Comparison of ENCODE assay signal across 8 cellular contexts in genomic region chr10:11162828-11163599, GRCh38.
A peak's percentile ranks its signal among the peaks of the same experiment; 100 is the strongest.
DNase-seq lines count a peak whose midpoint lies in the region; ATAC-seq and TF ChIP-seq lines count a peak whose summit lies in the region.

No MANE protein-coding gene starts in this region.

- intact Hi-C loops in right lobe of liver (cut with DNase I), result no loop called here

- POLR2A ChIA-PET in HEK293 (lab: Yijun Ruan, JAX), result no interaction called here

- peaks cover 71% of the 10 kb centered on the region for H3K4me1 Mint-ChIP-seq in stimulated activated naive CD8-positive, alpha-beta T cell treated with anti-CD3 and anti-CD28 coated beads, Interleukin-15, Interleukin-2, amounts not matched to agents 100 ng/mL and 50 ng/mL, for 24 hours (ENCODE audit: low read depth)

- ATAC-seq in right lobe of liver, result peak; percentile 55 to 69 (median 64)

- H3K9me3 ChIP-seq in HEK293 (ENCODE audit: control insufficient read depth, insufficient read depth, low read depth, low read length) (no peaks in the 10 kb centered on the region), right lobe of liver (no peaks in the 10 kb centered on the region)

- peak overlapping the region; percentile 97 for H3K27ac Mint-ChIP-seq in stimulated activated naive CD8-positive, alpha-beta T cell treated with anti-CD3 and anti-CD28 coated beads, Interleukin-15, Interleukin-2, amounts not matched to agents 100 ng/mL and 50 ng/mL, for 24 hours

- peak; percentile 26 for TF ChIP-seq POLR2A in right lobe of liver (IDR thresholded peaks at IDR 0.05)

- peaks cover 0 to 4% of the 10 kb centered on the region in 2 experiments; a peak in 1 of 3 replicates for H3K36me3 ChIP-seq in HEK293 (ENCODE audit: control insufficient read depth in 2 of 2, insufficient read depth in 1 of 2, low read length in 2 of 2)
- H3K36me3 ChIP-seq in right lobe of liver, result no peaks in the 10 kb centered on the region

- H3K27me3 Mint-ChIP-seq in stimulated activated naive CD8-positive, alpha-beta T cell treated with anti-CD3 and anti-CD28 coated beads, Interleukin-15, Interleukin-2, amounts not matched to agents 100 ng/mL and 50 ng/mL, for 24 hours, result no peaks in the 10 kb centered on the region

- H3K36me3 Mint-ChIP-seq in stimulated activated naive CD8-positive, alpha-beta T cell treated with anti-CD3 and anti-CD28 coated beads, Interleukin-15, Interleukin-2, amounts not matched to agents 100 ng/mL and 50 ng/mL, for 24 hours (ENCODE audit: low read depth), result peaks cover 13% of the 10 kb centered on the region

- H3K4me3 ChIP-seq in HEK293 (ENCODE audit: low read depth, low read length) (no peak overlapping the region), right lobe of liver (no peak overlapping the region)

- WGBS in right lobe of liver (ENCODE audit: insufficient coverage, low coverage, low lambda C conversion rate, missing lambda C conversion rate), result 50% methylated on average over 8 of the region's 10 CpGs

- H3K27ac ChIP-seq in HEK293 (ENCODE audit: extremely low read depth, low read depth, low read length) (no peak overlapping the region), right lobe of liver (peak overlapping the region; percentile 26 to 82 (median 55))

- TF ChIP-seq CTCF in GM10266 (IDR thresholded peaks at IDR 0.05; ENCODE audit: control insufficient read depth, insufficient read depth, low read depth, missing control alignments) (no peak), HEK293 (tag by site-specific recombination; IDR thresholded peaks at IDR 0.05) (no peak), right lobe of liver (IDR thresholded peaks at IDR 0.05) (no peak)

- H3K4me1 ChIP-seq in HEK293 (ENCODE audit: control insufficient read depth, insufficient read depth, low read length) (peaks cover 12% of the 10 kb centered on the region), right lobe of liver (peaks cover 0 to 5% (median 0%) of the 10 kb centered on the region in 4 donors)

- H3K9me3 Mint-ChIP-seq in stimulated activated naive CD8-positive, alpha-beta T cell treated with anti-CD3 and anti-CD28 coated beads, Interleukin-15, Interleukin-2, amounts not matched to agents 100 ng/mL and 50 ng/mL, for 24 hours, result peaks cover 4% of the 10 kb centered on the region

- CTCF ChIA-PET in HEK293 (lab: Yijun Ruan, JAX), result no interaction called here

- no peaks in the 10 kb centered on the region for H3K27me3 ChIP-seq in right lobe of liver

- H3K4me3 Mint-ChIP-seq in stimulated activated naive CD8-positive, alpha-beta T cell treated with anti-CD3 and anti-CD28 coated beads, Interleukin-15, Interleukin-2, amounts not matched to agents 100 ng/mL and 50 ng/mL, for 24 hours, result no peak overlapping the region

- DNase-seq in GM10266 (ENCODE audit: extremely low spot score) (peak; percentile 78), right lobe of liver (peak in 2 of 3 donors; percentile 39 to 65), NCI-H2171 (lab: John Stamatoyannopoulos, UW) (no peak), NCI-H345 treated with DMSO at 0.1 percent for 48 hours (lab: John Stamatoyannopoulos, UW; ENCODE audit: unreplicated experiment) (no peak)
- DNase-seq in NK-92 treated with Interleukin-12 subunit alpha and Interleukin-12 subunit beta, amount 100 ng/mL, for 24 hours (lab: John Stamatoyannopoulos, UW), result peak; percentile 61
- DNase-seq in activated effector memory CD4-positive, alpha-beta T cell treated with Interleukin-2 at 50 U/mL for 16 hours, result peak; percentile 74

TF ChIP-seq in HEK293, 187 proteins besides CTCF, POLR2A, EP300 and RAD21:
- TF ChIP-seq ZNF830 (tag by site-specific recombination; IDR thresholded peaks at IDR 0.05; ENCODE audit: low read depth) (no peak), FEZF1 (tag by site-specific recombination; IDR thresholded peaks at IDR 0.05) (0 out of 2 replicates have a peak, but pooled peaks have one; percentile 9), ZBTB20 (tag by site-specific recombination; IDR thresholded peaks at IDR 0.05) (no peak), ZFP3 (tag by site-specific recombination; IDR thresholded peaks at IDR 0.05; ENCODE audit: low read depth) (no peak), PRDM6 (tag by site-specific recombination; IDR thresholded peaks at IDR 0.05) (0 out of 2 replicates have a peak, but pooled peaks have one; percentile 7), ZNF211 (tag by site-specific recombination; IDR thresholded peaks at IDR 0.05; ENCODE audit: low read depth) (no peak), GLIS1 (tag by site-specific recombination; IDR thresholded peaks at IDR 0.05) (no peak)
- TF ChIP-seq, protein P1, sequence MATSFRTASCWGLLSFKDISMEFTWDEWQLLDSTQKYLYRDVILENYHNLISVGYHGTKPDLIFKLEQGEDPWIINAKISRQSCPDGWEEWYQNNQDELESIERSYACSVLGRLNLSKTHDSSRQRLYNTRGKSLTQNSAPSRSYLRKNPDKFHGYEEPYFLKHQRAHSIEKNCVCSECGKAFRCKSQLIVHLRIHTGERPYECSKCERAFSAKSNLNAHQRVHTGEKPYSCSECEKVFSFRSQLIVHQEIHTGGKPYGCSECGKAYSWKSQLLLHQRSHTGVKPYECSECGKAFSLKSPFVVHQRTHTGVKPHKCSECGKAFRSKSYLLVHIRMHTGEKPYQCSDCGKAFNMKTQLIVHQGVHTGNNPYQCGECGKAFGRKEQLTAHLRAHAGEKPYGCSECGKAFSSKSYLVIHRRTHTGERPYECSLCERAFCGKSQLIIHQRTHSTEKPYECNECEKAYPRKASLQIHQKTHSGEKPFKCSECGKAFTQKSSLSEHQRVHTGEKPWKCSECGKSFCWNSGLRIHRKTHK (tag by site-specific recombination; IDR thresholded peaks at IDR 0.05), result no peak

Comparison
In these comparisons a context has a peak if more than half of its experiments do, and no peak if none do; other contexts are left out.
1. DNase-seq: peak in GM10266 (single experiment), NK-92 treated with Interleukin-12 subunit alpha and Interleukin-12 subunit beta, amount 100 ng/mL, for 24 hours (single experiment), activated effector memory CD4-positive, alpha-beta T cell treated with Interleukin-2 at 50 U/mL for 16 hours (single experiment) and right lobe of liver (2 of 3); none in NCI-H2171 (single experiment) and NCI-H345 treated with DMSO at 0.1 percent for 48 hours (single experiment).